8 cellular contexts compared by ENCODE assay signal in the genomic region with DNA sequence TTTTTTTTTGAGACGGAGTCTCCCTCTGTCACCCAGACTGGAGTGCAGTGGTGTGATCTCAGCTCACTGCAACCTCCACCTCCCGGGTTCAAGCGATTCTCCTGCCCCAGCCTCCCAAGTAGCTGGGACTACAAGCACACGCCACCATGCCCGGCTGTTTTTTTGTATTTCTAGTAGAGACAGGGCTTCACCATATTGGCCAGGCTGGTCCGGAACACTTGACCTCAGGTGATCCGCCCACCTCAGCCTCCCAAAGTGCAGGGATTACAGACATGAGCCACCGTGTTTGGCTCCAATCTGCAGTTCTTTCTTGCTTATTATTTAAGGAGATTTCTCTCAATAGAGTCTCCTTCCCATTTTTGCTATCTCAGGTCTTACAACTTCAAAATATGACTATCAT.
DNase-seq lines count a peak whose midpoint lies in the region; ATAC-seq and TF ChIP-seq lines count a peak whose summit lies in the region.
"Not testable (repeated sequence)": the region's sequence is repeated elsewhere in the genome, so short reads cannot be mapped to it uniquely, and the experiment has no call there.

No MANE protein-coding gene starts in this region.

- not testable (repeated sequence) for H3K36me3 ChIP-seq in Peyer's patch; skeletal muscle tissue (ENCODE audit: control insufficient read depth in 3 of 3, insufficient read depth in 3 of 3, low read length in 3 of 3); tibial artery
- H3K36me3 ChIP-seq in muscle layer of duodenum (ENCODE audit: control insufficient read depth in 1 of 2, insufficient read depth in 2 of 2, low read length in 2 of 2): peaks cover 3 to 23% of the 10 kb centered on the region in 2 donors

- peak overlapping the region; percentile 45 for H3K4me3 Mint-ChIP-seq in CD4-positive, alpha-beta T cell
- H3K4me3 Mint-ChIP-seq in activated CD4-positive, alpha-beta memory T cell treated with anti-CD3 and anti-CD28 coated beads, Interleukin-2, amount 10 ng/mL, durations not matched to agents 7 days and 5 days; activated naive CD8-positive, alpha-beta T cell: not testable (repeated sequence)
- H3K4me3 Mint-ChIP-seq in dendritic cell treated with granulocyte-macrophage colony-stimulating factor and Interleukin-4, amounts not matched to agents 40 ng/mL and 50 ng/mL, for 4 days: peak overlapping the region; percentile 17

- H3K4me1 ChIP-seq in Peyer's patch (peaks cover 0 to 35% (median 12%) of the 10 kb centered on the region in 4 donors), muscle layer of duodenum (ENCODE audit: control insufficient read depth in 1 of 2, insufficient read depth in 2 of 2, low read length in 2 of 2) (peaks cover 0 to 11% of the 10 kb centered on the region in 2 donors), skeletal muscle tissue (ENCODE audit: control insufficient read depth in 3 of 3, insufficient read depth in 3 of 3, low read length in 3 of 3) (peaks cover 0 to 12% (median 10%) of the 10 kb centered on the region in 3 donors), tibial artery (peaks cover 0 to 56% (median 31%) of the 10 kb centered on the region in 4 donors)

- POLR2A ChIA-PET in CD4-positive, alpha-beta T cell (lab: Charles Lee): not testable (repeated sequence)
- POLR2A ChIA-PET in activated CD4-positive, alpha-beta memory T cell treated with anti-CD3 and anti-CD28 coated beads, Interleukin-2, amount 10 ng/mL, durations not matched to agents 7 days and 5 days (lab: Charles Lee): interaction anchor here (6.2 to 20.1 kb wide), 2 partner anchors 9 to 46 kb away, joined by 84 to 2499 read pairs; no protein-coding TSS in a partner anchor

- H3K9me3 Mint-ChIP-seq in CD4-positive, alpha-beta T cell; activated CD4-positive, alpha-beta memory T cell treated with anti-CD3 and anti-CD28 coated beads, Interleukin-2, amount 10 ng/mL, durations not matched to agents 7 days and 5 days; activated naive CD8-positive, alpha-beta T cell (ENCODE audit: low read depth); dendritic cell treated with granulocyte-macrophage colony-stimulating factor and Interleukin-4, amounts not matched to agents 40 ng/mL and 50 ng/mL, for 4 days: not testable (repeated sequence)

- not testable (repeated sequence) for DNase-seq in CD4-positive, alpha-beta T cell; Peyer's patch; activated CD4-positive, alpha-beta memory T cell treated with anti-CD3 and anti-CD28 coated beads, Interleukin-2, amount 10 ng/mL, durations not matched to agents 7 days and 5 days; tibial artery

- not testable (repeated sequence) for TF ChIP-seq POLR2A in Peyer's patch (IDR thresholded peaks at IDR 0.05)

- not testable (repeated sequence) for H3K27me3 ChIP-seq in CD4-positive, alpha-beta T cell (ENCODE audit: control insufficient read depth, insufficient read depth, low read length); Peyer's patch; muscle layer of duodenum (ENCODE audit: low read depth, low read length); skeletal muscle tissue (ENCODE audit: control insufficient read depth in 3 of 3, insufficient read depth in 3 of 3, low read length in 3 of 3); tibial artery

- not testable (repeated sequence) for H3K4me3 ChIP-seq in Peyer's patch; muscle layer of duodenum (ENCODE audit: low read depth in 1 of 2, low read length in 2 of 2); skeletal muscle tissue (ENCODE audit: low read length in 3 of 3); tibial artery

- not testable (repeated sequence) for H3K27me3 Mint-ChIP-seq in CD4-positive, alpha-beta T cell; activated CD4-positive, alpha-beta memory T cell treated with anti-CD3 and anti-CD28 coated beads, Interleukin-2, amount 10 ng/mL, durations not matched to agents 7 days and 5 days; activated naive CD8-positive, alpha-beta T cell; dendritic cell treated with granulocyte-macrophage colony-stimulating factor and Interleukin-4, amounts not matched to agents 40 ng/mL and 50 ng/mL, for 4 days

- ATAC-seq in CD4-positive, alpha-beta T cell (ENCODE audit: poor library complexity): not testable (repeated sequence)

- H3K4me1 Mint-ChIP-seq in CD4-positive, alpha-beta T cell (ENCODE audit: low read depth): peaks cover 21% of the 10 kb centered on the region
- H3K4me1 Mint-ChIP-seq in activated CD4-positive, alpha-beta memory T cell treated with anti-CD3 and anti-CD28 coated beads, Interleukin-2, amount 10 ng/mL, durations not matched to agents 7 days and 5 days: peaks cover 50% of the 10 kb centered on the region
- H3K4me1 Mint-ChIP-seq in activated naive CD8-positive, alpha-beta T cell (ENCODE audit: low read depth): peaks cover 35% of the 10 kb centered on the region
- H3K4me1 Mint-ChIP-seq in dendritic cell treated with granulocyte-macrophage colony-stimulating factor and Interleukin-4, amounts not matched to agents 40 ng/mL and 50 ng/mL, for 4 days (ENCODE audit: low read depth): peaks cover 40% of the 10 kb centered on the region

- intact Hi-C loops in CD4-positive, alpha-beta T cell (cut with DNase I, micrococcal nuclease): loop anchor here in 1 of 2 experiments (5.0 kb wide), 1 partner anchor 47 kb away; no protein-coding TSS in a partner anchor
- intact Hi-C loops in dendritic cell treated with granulocyte-macrophage colony-stimulating factor and Interleukin-4, amounts not matched to agents 40 ng/mL and 50 ng/mL, for 4 days (cut with micrococcal nuclease): loop anchor here (5.0 kb wide), 1 partner anchor 38 kb away; no protein-coding TSS in a partner anchor
- intact Hi-C loops in tibial artery (cut with DNase I; ENCODE audit: low total_unique reads): not testable (repeated sequence)

- peaks cover 25% of the 10 kb centered on the region for H3K36me3 Mint-ChIP-seq in CD4-positive, alpha-beta T cell (ENCODE audit: low read depth)
- H3K36me3 Mint-ChIP-seq in activated CD4-positive, alpha-beta memory T cell treated with anti-CD3 and anti-CD28 coated beads, Interleukin-2, amount 10 ng/mL, durations not matched to agents 7 days and 5 days (ENCODE audit: low read depth): peaks cover 35% of the 10 kb centered on the region
- H3K36me3 Mint-ChIP-seq in activated naive CD8-positive, alpha-beta T cell; dendritic cell treated with granulocyte-macrophage colony-stimulating factor and Interleukin-4, amounts not matched to agents 40 ng/mL and 50 ng/mL, for 4 days (ENCODE audit: low read depth): not testable (repeated sequence)

- not testable (repeated sequence) for TF ChIP-seq CTCF in CD4-positive, alpha-beta T cell (IDR thresholded peaks at IDR 0.05); Peyer's patch (IDR thresholded peaks at IDR 0.05); tibial artery (IDR thresholded peaks at IDR 0.05)

- not testable (repeated sequence) for H3K9me3 ChIP-seq in CD4-positive, alpha-beta T cell (ENCODE audit: control insufficient read depth, low read length); Peyer's patch; muscle layer of duodenum (ENCODE audit: control insufficient read depth in 1 of 2, low read length in 2 of 2); skeletal muscle tissue (ENCODE audit: control insufficient read depth in 3 of 3, low read length in 3 of 3); tibial artery

- H3K27ac Mint-ChIP-seq in CD4-positive, alpha-beta T cell: peak overlapping the region; percentile 41
- peak overlapping the region; percentile 74 for H3K27ac Mint-ChIP-seq in activated CD4-positive, alpha-beta memory T cell treated with anti-CD3 and anti-CD28 coated beads, Interleukin-2, amount 10 ng/mL, durations not matched to agents 7 days and 5 days
- H3K27ac Mint-ChIP-seq in activated naive CD8-positive, alpha-beta T cell: peak overlapping the region; percentile 34
- peak overlapping the region; percentile 97 for H3K27ac Mint-ChIP-seq in dendritic cell treated with granulocyte-macrophage colony-stimulating factor and Interleukin-4, amounts not matched to agents 40 ng/mL and 50 ng/mL, for 4 days

- H3K27ac ChIP-seq in CD4-positive, alpha-beta T cell (ENCODE audit: low read depth, low read length): not testable (repeated sequence)
- peak overlapping the region in 3 of 4 donors; percentile 50 to 71 (median 57) for H3K27ac ChIP-seq in Peyer's patch
- H3K27ac ChIP-seq in muscle layer of duodenum (ENCODE audit: low read length): peak overlapping the region; percentile 5
- H3K27ac ChIP-seq in skeletal muscle tissue (ENCODE audit: low read depth, low read length): peak overlapping the region; percentile 71
- peak overlapping the region; percentile 51 to 59 for H3K27ac ChIP-seq in tibial artery

- CTCF ChIA-PET in CD4-positive, alpha-beta T cell (lab: Charles Lee): interaction anchor here (0.6 kb wide), 1 partner anchor 8 kb away, joined by 3 read pairs; no protein-coding TSS in a partner anchor
- CTCF ChIA-PET in activated CD4-positive, alpha-beta memory T cell treated with anti-CD3 and anti-CD28 coated beads, Interleukin-2, amount 10 ng/mL, durations not matched to agents 7 days and 5 days (lab: Charles Lee): interaction anchor here (0.7 to 8.9 kb wide), 4 partner anchors 12 to 38 kb away, joined by 3 to 88 read pairs (median 32); no protein-coding TSS in a partner anchor

- not testable (repeated sequence) for H3K9ac ChIP-seq in skeletal muscle tissue (ENCODE audit: low read depth in 1 of 3, low read length in 3 of 3)

Comparison
In these comparisons a context has a peak if more than half of its experiments do, and no peak if none do; other contexts are left out.
1. H3K27ac Mint-ChIP-seq: peak in every context shown above with its lines; median percentile 97 in dendritic cell treated with granulocyte-macrophage colony-stimulating factor and Interleukin-4, amounts not matched to agents 40 ng/mL and 50 ng/mL, for 4 days; 74 in activated CD4-positive, alpha-beta memory T cell treated with anti-CD3 and anti-CD28 coated beads, Interleukin-2, amount 10 ng/mL, durations not matched to agents 7 days and 5 days; 41 in CD4-positive, alpha-beta T cell; 34 in activated naive CD8-positive, alpha-beta T cell.